In genomic region chr3:42591811-42592210, GRCh38 we compare ENCODE assay signal across 9 cellular contexts. TPM values are rescaled to one million over a fixed set of nuclear protein-coding genes. Genes with fewer than 3 reads are reported as not detected.
DNase-seq lines count a peak whose midpoint lies in the region; ATAC-seq, FAIRE-seq and TF ChIP-seq lines count a peak whose summit lies in the region.
"Had no signal": no experiment of that assay in that cellular context is flagged by ENCODE, and none has a peak within 500 bp of the region (broad histone marks: within the 10 kb centered on the region; RNA-seq: fewer than 3 reads in every experiment).

No MANE protein-coding gene starts in this region.

- H2AFZ ChIP-seq in OCI-LY1 (ENCODE audit: low read length): no peak overlapping the region
- peak overlapping the region; percentile 11 for H2AFZ ChIP-seq in neuronal stem cell (ENCODE audit: low read length)

- no peak overlapping the region for H3K14ac ChIP-seq in neuronal stem cell (ENCODE audit: low read length)

- no peak overlapping the region for H3K4ac ChIP-seq in neuronal stem cell (ENCODE audit: low read length)

- CTCF ChIA-PET in CD8-positive, alpha-beta T cell (lab: Charles Lee): interaction anchor here (0.6 to 1.2 kb wide), 2 partner anchors 41 to 153 kb away, joined by 3 read pairs; no protein-coding TSS in a partner anchor

- peak overlapping the region; percentile 98 for H3K4me2 ChIP-seq in OCI-LY1 (ENCODE audit: low read length)
- H3K4me2 ChIP-seq in neuronal stem cell (ENCODE audit: insufficient read depth, low read length, poor library complexity, severe bottlenecking): peak overlapping the region; percentile 77

- no peak overlapping the region for H3K27ac ChIP-seq in CD8-positive, alpha-beta T cell (ENCODE audit: low read depth, low read length)
- H3K27ac ChIP-seq in OCI-LY1 (ENCODE audit: low read depth, low read length, poor library complexity, severe bottlenecking) (peak overlapping the region; percentile 67), neuronal stem cell (replicated peaks; ENCODE audit: low read length) (peak overlapping the region; percentile 26), ovary (peak overlapping the region in 1 of 2 donors; percentile 77)
- no peak overlapping the region for H3K27ac ChIP-seq in effector memory CD4-positive, alpha-beta T cell (ENCODE audit: insufficient read depth, low read length, poor library complexity, severe bottlenecking)

- no peak overlapping the region for H2AK5ac ChIP-seq in neuronal stem cell (ENCODE audit: low read depth, low read length)

- H3K79me1 ChIP-seq in neuronal stem cell (ENCODE audit: low read depth, low read length): no peaks in the 10 kb centered on the region

- no peaks in the 10 kb centered on the region for H3K9me2 ChIP-seq in OCI-LY1 (ENCODE audit: low read depth, low read length)

- no peak for TF ChIP-seq EP300 in ovary (IDR thresholded peaks at IDR 0.05)

- peak overlapping the region; percentile 98 for H3K9ac ChIP-seq in OCI-LY1 (ENCODE audit: low read length)
- H3K9ac ChIP-seq in neuronal stem cell (ENCODE audit: low read depth, low read length, poor library complexity): no peak overlapping the region

- peaks cover 16% of the 10 kb centered on the region for H3K36me3 ChIP-seq in CD8-positive, alpha-beta T cell (ENCODE audit: insufficient read depth, low read length)
- peaks cover 53% of the 10 kb centered on the region for H3K36me3 ChIP-seq in OCI-LY1 (ENCODE audit: insufficient read depth, low read length)
- peaks cover 16% of the 10 kb centered on the region for H3K36me3 ChIP-seq in effector memory CD4-positive, alpha-beta T cell (ENCODE audit: control insufficient read depth, insufficient read depth, low read length)
- peaks cover 6 to 56% of the 10 kb centered on the region in 2 donors for H3K36me3 ChIP-seq in neuronal stem cell (replicated peaks in 1 of 2; ENCODE audit: control insufficient read depth in 2 of 2, insufficient read depth in 2 of 2, low read length in 2 of 2)
- H3K36me3 ChIP-seq in ovary: no peaks in the 10 kb centered on the region

- H2BK12ac ChIP-seq in neuronal stem cell (ENCODE audit: low read length): no peak overlapping the region

- TF ChIP-seq CTCF in CD8-positive, alpha-beta T cell (IDR thresholded peaks at IDR 0.05): no peak
- TF ChIP-seq CTCF in OCI-LY1 (IDR thresholded peaks at IDR 0.05; ENCODE audit: low read length) (no peak), ovary (IDR thresholded peaks at IDR 0.05) (no peak)

- H3K4me1 Mint-ChIP-seq in CD8-positive, alpha-beta T cell (ENCODE audit: low read depth): peaks cover 33% of the 10 kb centered on the region

- H3K27me3 Mint-ChIP-seq in CD8-positive, alpha-beta T cell (ENCODE audit: low read depth): no peaks in the 10 kb centered on the region

- no peak overlapping the region for H2BK5ac ChIP-seq in neuronal stem cell (ENCODE audit: low read length)

- H4K8ac ChIP-seq in neuronal stem cell (ENCODE audit: low read depth, low read length): no peak overlapping the region

- no peaks in the 10 kb centered on the region for H4K20me1 ChIP-seq in OCI-LY1 (ENCODE audit: insufficient read depth, low read length)

- POLR2A ChIA-PET in CD8-positive, alpha-beta T cell (lab: Charles Lee): interaction anchor here (0.6 to 3.2 kb wide), 3 partner anchors 10 to 129 kb away, joined by 8 to 31 read pairs (median 8); partner anchors contain the start of gene NKTR

- H3K23ac ChIP-seq in neuronal stem cell (ENCODE audit: low read depth, low read length, poor library complexity): no peak overlapping the region

- peak overlapping the region; percentile 100 for H3K4me3 Mint-ChIP-seq in CD8-positive, alpha-beta T cell

- TF ChIP-seq POLR2A in ovary (IDR thresholded peaks at IDR 0.05): no peak

- no peak overlapping the region for H3K18ac ChIP-seq in neuronal stem cell (ENCODE audit: low read length)

- H3K27ac Mint-ChIP-seq in CD8-positive, alpha-beta T cell: peak overlapping the region; percentile 99

- peaks cover 11% of the 10 kb centered on the region for H3K79me2 ChIP-seq in OCI-LY1 (ENCODE audit: insufficient read depth, low read length)

- no peaks in the 10 kb centered on the region for H3K9me3 ChIP-seq in CD8-positive, alpha-beta T cell (ENCODE audit: low read length)
- no peaks in the 10 kb centered on the region for H3K9me3 ChIP-seq in OCI-LY1 (ENCODE audit: low read length)
- H3K9me3 ChIP-seq in effector memory CD4-positive, alpha-beta T cell (ENCODE audit: control insufficient read depth, low read length): no peaks in the 10 kb centered on the region
- H3K9me3 ChIP-seq in neuronal stem cell (replicated peaks in 1 of 2; ENCODE audit: control insufficient read depth in 2 of 2, insufficient read depth in 1 of 2, low read depth in 1 of 2, low read length in 2 of 2): no peaks in the 10 kb centered on the region
- H3K9me3 ChIP-seq in ovary: no peaks in the 10 kb centered on the region

- WGBS in neuronal stem cell (ENCODE audit: extremely low coverage in 2 of 2, insufficient read length in 2 of 2, insufficient replicate concordance in 1 of 2), 2 donors: no CpG with 5 or more reads among the region's 4 CpGs
- WGBS in ovary, 3 donors: 73 to 86% (median 77%) methylated on average over 4 of the region's 4 CpGs

- H3K9me3 Mint-ChIP-seq in CD8-positive, alpha-beta T cell: no peaks in the 10 kb centered on the region

- H4K91ac ChIP-seq in neuronal stem cell (ENCODE audit: low read depth, low read length, poor library complexity): no peak overlapping the region

- H2BK15ac ChIP-seq in neuronal stem cell (ENCODE audit: low read length): no peak overlapping the region

- H3F3A ChIP-seq in OCI-LY1 (ENCODE audit: insufficient read depth, low read length): no peaks in the 10 kb centered on the region

- FAIRE-seq in GM19239 (lab: Jason Lieb, UNC): no peak

- peak overlapping the region; percentile 68 for H3K4me3 ChIP-seq in CD8-positive, alpha-beta T cell (ENCODE audit: low read depth, low read length)
- peak overlapping the region; percentile 89 for H3K4me3 ChIP-seq in OCI-LY1 (ENCODE audit: low read depth, low read length, poor library complexity, severe bottlenecking)
- H3K4me3 ChIP-seq in effector memory CD4-positive, alpha-beta T cell (ENCODE audit: insufficient read depth, low read depth, low read length, poor library complexity, severe bottlenecking): peak overlapping the region; percentile 62
- H3K4me3 ChIP-seq in neuronal stem cell (ENCODE audit: low read length in 2 of 2): peak overlapping the region in 1 of 2 donors; percentile 59
- no peak overlapping the region for H3K4me3 ChIP-seq in ovary

- no peak for ATAC-seq in CD8-positive, alpha-beta T cell
- ATAC-seq in HG02642 (IDR thresholded peaks at IDR 0.05; ENCODE audit: poor library complexity, unreplicated experiment) (no peak), GM18519 (IDR thresholded peaks at IDR 0.05; ENCODE audit: low FRiP score, unreplicated experiment) (no peak)

- intact Hi-C loops in CD8-positive, alpha-beta T cell (cut with DNase I, micrococcal nuclease): loop anchor here in 1 of 2 experiments (1.0 to 5.0 kb wide), 2 partner anchors 8 to 1030 kb away; partner anchors contain the start of genes ANO10 and NKTR
- intact Hi-C loops in ovary (cut with DNase I): no loop called here

- peaks cover 25% of the 10 kb centered on the region for H3K4me1 ChIP-seq in CD8-positive, alpha-beta T cell (ENCODE audit: insufficient read depth, low read length)
- H3K4me1 ChIP-seq in OCI-LY1 (ENCODE audit: insufficient read depth, low read length, severe bottlenecking) (peaks cover 26% of the 10 kb centered on the region), neuronal stem cell (ENCODE audit: control insufficient read depth in 2 of 2, insufficient read depth in 1 of 2, low read depth in 1 of 2, low read length in 2 of 2) (peaks cover 2 to 6% of the 10 kb centered on the region in 2 donors), ovary (ENCODE audit: insufficient read depth) (no peaks in the 10 kb centered on the region)
- H3K4me1 ChIP-seq in effector memory CD4-positive, alpha-beta T cell (ENCODE audit: control insufficient read depth, insufficient read depth, low read length, poor library complexity, severe bottlenecking): peaks cover 14% of the 10 kb centered on the region

- H2BK120ac ChIP-seq in neuronal stem cell (ENCODE audit: low read depth, low read length): no peak overlapping the region

- H3K27me3 ChIP-seq in CD8-positive, alpha-beta T cell (ENCODE audit: insufficient read depth, low read length): no peaks in the 10 kb centered on the region
- H3K27me3 ChIP-seq in OCI-LY1 (ENCODE audit: insufficient read depth, low read length): no peaks in the 10 kb centered on the region
- H3K27me3 ChIP-seq in effector memory CD4-positive, alpha-beta T cell (replicated peaks; ENCODE audit: control insufficient read depth, insufficient read depth, low read length, poor library complexity, severe bottlenecking): no peaks in the 10 kb centered on the region
- no peaks in the 10 kb centered on the region for H3K27me3 ChIP-seq in neuronal stem cell (ENCODE audit: control insufficient read depth in 3 of 3, insufficient read depth in 3 of 3, low read depth in 1 of 3, low read length in 3 of 3)
- no peaks in the 10 kb centered on the region for H3K27me3 ChIP-seq in ovary

- DNase-seq in CD8-positive, alpha-beta T cell: no peak
- DNase-seq in effector memory CD4-positive, alpha-beta T cell: no peak
- no peak for DNase-seq in neuronal stem cell (ENCODE audit: low spot score)
- no peak for DNase-seq in ovary
- DNase-seq in GM19239 (ENCODE audit: insufficient read length, low spot score): no peak
- DNase-seq: NCI-H1930 had no signal

- peaks cover 40% of the 10 kb centered on the region for H3K36me3 Mint-ChIP-seq in CD8-positive, alpha-beta T cell

RNA-seq across cellular contexts. Expression of gene SS18L2, which starts 1.2 kb away (rescaled TPM):
- 10 to 100 TPM; 55.5 to 59.8 TPM for total RNA-seq in CD8-positive, alpha-beta T cell
- 75.6 TPM for polyA plus RNA-seq in neuronal stem cell (2013, experiment 1 of 2)
- 77.7 TPM for polyA plus RNA-seq in neuronal stem cell (2013, experiment 2 of 2)
- 10 to 100 TPM; 17.9 to 22.8 (median 20.2) TPM for total RNA-seq in ovary
- polyA plus RNA-seq in ovary: 10 to 100 TPM; 21.9 to 24.5 TPM

RNA-seq across cellular contexts. Expression of gene NKTR, which starts 8.7 kb away (rescaled TPM):
- total RNA-seq in CD8-positive, alpha-beta T cell: 100 to 1,000 TPM; 190 to 204 TPM
- polyA plus RNA-seq in neuronal stem cell (2013, experiment 1 of 2): 57.4 TPM
- polyA plus RNA-seq in neuronal stem cell (2013, experiment 2 of 2): 60.9 TPM
- 100 to 1,000 TPM in 1 of 7 donors, 10 to 100 TPM in 6; 68.6 to 114 (median 89.7) TPM for total RNA-seq in ovary
- 10 to 100 TPM; 26.2 to 61.5 TPM for polyA plus RNA-seq in ovary

RNA-seq across cellular contexts. Expression of gene SEC22C, which starts 10.0 kb away (rescaled TPM):
- 10 to 100 TPM; 71.3 to 75.2 TPM for total RNA-seq in CD8-positive, alpha-beta T cell
- polyA plus RNA-seq in neuronal stem cell (2013, experiment 1 of 2): 30.9 TPM
- polyA plus RNA-seq in neuronal stem cell (2013, experiment 2 of 2): 29.4 TPM
- total RNA-seq in ovary: 10 to 100 TPM; 33.7 to 68.5 (median 46.0) TPM
- 10 to 100 TPM; 31.4 to 53.7 TPM for polyA plus RNA-seq in ovary

Comparison
In these comparisons a context has a peak if more than half of its experiments do, and no peak if none do; other contexts are left out.
1. H3K27ac ChIP-seq: peak in OCI-LY1 (single experiment) and neuronal stem cell (single experiment); none in CD8-positive, alpha-beta T cell (single experiment) and effector memory CD4-positive, alpha-beta T cell (single experiment).